24 cellular contexts compared by ENCODE assay signal in genomic region chr10:5509236-5509635, GRCh38. TPM values are rescaled to one million over a fixed set of nuclear protein-coding genes. Genes with fewer than 3 reads are reported as not detected.
"Had no signal": no experiment of that assay in that cellular context is flagged by ENCODE, and none has a peak within 500 bp of the region (broad histone marks: within the 10 kb centered on the region; RNA-seq: fewer than 3 reads in every experiment).

No MANE protein-coding gene starts in this region.

- DNase-seq: activated B cell treated with CpG ODN at 0.5 μM for 24 hours; activated CD4-positive, alpha-beta memory T cell treated with anti-CD3 and anti-CD28 coated beads, Interleukin-2, amount 10 ng/mL, durations not matched to agents 7 days and 5 days; activated CD4-positive, alpha-beta T cell treated with anti-CD3 and anti-CD28 coated beads for 48 hours; activated CD8-positive, alpha-beta memory T cell treated with anti-CD3 and anti-CD28 coated beads, Interleukin-2, amount 10 ng/mL, durations not matched to agents 7 days and 5 days; activated naive CD4-positive, alpha-beta T cell; activated naive CD8-positive, alpha-beta T cell treated with anti-CD3 and anti-CD28 coated beads for 36 hours; amniotic stem cell; dermis blood vessel endothelial cell; heart left ventricle; kidney glomerular epithelial cell; mesendoderm; right lobe of liver; small intestine; stimulated activated CD4-positive, alpha-beta T cell treated with anti-CD3 and anti-CD28 coated beads, Interleukin-15, amount 100 ng/mL, for 24 hours; stimulated activated CD4-positive, alpha-beta T cell treated with anti-CD3 and anti-CD28 coated beads, Interleukin-2, amount 100 ng/mL, for 48 hours; stomach; testis; upper lobe of left lung had no signal

- H3K4me3 Mint-ChIP-seq: activated B cell treated with CpG ODN at 0.5 μM for 24 hours; activated CD4-positive, alpha-beta memory T cell treated with anti-CD3 and anti-CD28 coated beads, Interleukin-2, amount 10 ng/mL, durations not matched to agents 7 days and 5 days; activated CD8-positive, alpha-beta memory T cell treated with anti-CD3 and anti-CD28 coated beads, Interleukin-2, amount 10 ng/mL, durations not matched to agents 7 days and 5 days; activated naive CD8-positive, alpha-beta T cell treated with anti-CD3 and anti-CD28 coated beads for 36 hours; activated T-helper 17 cell treated with anti-CD3 and anti-CD28 coated beads, Interleukin-2, amount 50 U/mL, for 72 hours; naive thymus-derived CD8-positive, alpha-beta T cell had no signal

- H3K27me3 Mint-ChIP-seq: activated naive CD8-positive, alpha-beta T cell treated with anti-CD3 and anti-CD28 coated beads for 36 hours had no signal

- H3K9me3 ChIP-seq: heart left ventricle, right lobe of liver, stomach, testis, upper lobe of left lung had no signal

- ATAC-seq: activated CD8-positive, alpha-beta memory T cell treated with anti-CD3 and anti-CD28 coated beads, Interleukin-2, amount 10 ng/mL, durations not matched to agents 7 days and 5 days; activated T-helper 17 cell treated with anti-CD3 and anti-CD28 coated beads, Interleukin-2, amount 50 U/mL, for 72 hours; heart left ventricle; naive thymus-derived CD8-positive, alpha-beta T cell; right lobe of liver had no signal

- H3K36me3 ChIP-seq: heart left ventricle, right lobe of liver, stomach, upper lobe of left lung had no signal

- H3K4me1 Mint-ChIP-seq: activated B cell treated with CpG ODN at 0.5 μM for 24 hours; activated T-helper 17 cell treated with anti-CD3 and anti-CD28 coated beads, Interleukin-2, amount 50 U/mL, for 72 hours had no signal

- H3K36me3 Mint-ChIP-seq: activated CD8-positive, alpha-beta memory T cell treated with anti-CD3 and anti-CD28 coated beads, Interleukin-2, amount 10 ng/mL, durations not matched to agents 7 days and 5 days; activated naive CD8-positive, alpha-beta T cell treated with anti-CD3 and anti-CD28 coated beads for 36 hours; naive thymus-derived CD8-positive, alpha-beta T cell had no signal

- H3K27ac ChIP-seq: epithelial cell of prostate, heart left ventricle, right lobe of liver, stomach, testis, upper lobe of left lung had no signal

- H3K9me3 Mint-ChIP-seq: activated B cell treated with CpG ODN at 0.5 μM for 24 hours; activated CD4-positive, alpha-beta memory T cell treated with anti-CD3 and anti-CD28 coated beads, Interleukin-2, amount 10 ng/mL, durations not matched to agents 7 days and 5 days; activated naive CD8-positive, alpha-beta T cell treated with anti-CD3 and anti-CD28 coated beads for 36 hours; activated T-helper 17 cell treated with anti-CD3 and anti-CD28 coated beads, Interleukin-2, amount 50 U/mL, for 72 hours; naive thymus-derived CD8-positive, alpha-beta T cell had no signal

- H3K27ac Mint-ChIP-seq: activated B cell treated with CpG ODN at 0.5 μM for 24 hours; activated CD4-positive, alpha-beta memory T cell treated with anti-CD3 and anti-CD28 coated beads, Interleukin-2, amount 10 ng/mL, durations not matched to agents 7 days and 5 days; activated CD8-positive, alpha-beta memory T cell treated with anti-CD3 and anti-CD28 coated beads, Interleukin-2, amount 10 ng/mL, durations not matched to agents 7 days and 5 days; activated naive CD8-positive, alpha-beta T cell treated with anti-CD3 and anti-CD28 coated beads for 36 hours; activated T-helper 17 cell treated with anti-CD3 and anti-CD28 coated beads, Interleukin-2, amount 50 U/mL, for 72 hours had no signal

- H3K4me3 ChIP-seq: heart left ventricle, right lobe of liver, stomach, testis, upper lobe of left lung had no signal

- H3K4me1 ChIP-seq: heart left ventricle, right lobe of liver had no signal

RNA-seq across cellular contexts. Expression of gene CALML5, which starts 9.9 kb away (rescaled TPM):
- total RNA-seq: activated B cell treated with CpG ODN at 0.5 μM for 24 hours; activated CD4-positive, alpha-beta memory T cell treated with anti-CD3 and anti-CD28 coated beads, Interleukin-2, amount 10 ng/mL, durations not matched to agents 7 days and 5 days; activated CD8-positive, alpha-beta memory T cell treated with anti-CD3 and anti-CD28 coated beads, Interleukin-2, amount 10 ng/mL, durations not matched to agents 7 days and 5 days; activated naive CD8-positive, alpha-beta T cell treated with anti-CD3 and anti-CD28 coated beads for 36 hours; activated T-helper 17 cell treated with anti-CD3 and anti-CD28 coated beads, Interleukin-2, amount 50 U/mL, for 72 hours; dermis blood vessel endothelial cell; frontal cortex; heart left ventricle; liver; naive thymus-derived CD8-positive, alpha-beta T cell; osteocyte; right lobe of liver; upper lobe of left lung had no signal

RNA-seq across cellular contexts. Expression of gene CALML3, which starts 15.5 kb away (rescaled TPM):
- total RNA-seq: activated B cell treated with CpG ODN at 0.5 μM for 24 hours; activated CD4-positive, alpha-beta memory T cell treated with anti-CD3 and anti-CD28 coated beads, Interleukin-2, amount 10 ng/mL, durations not matched to agents 7 days and 5 days; activated CD8-positive, alpha-beta memory T cell treated with anti-CD3 and anti-CD28 coated beads, Interleukin-2, amount 10 ng/mL, durations not matched to agents 7 days and 5 days; activated naive CD8-positive, alpha-beta T cell treated with anti-CD3 and anti-CD28 coated beads for 36 hours; activated T-helper 17 cell treated with anti-CD3 and anti-CD28 coated beads, Interleukin-2, amount 50 U/mL, for 72 hours; dermis blood vessel endothelial cell; heart left ventricle; liver; naive thymus-derived CD8-positive, alpha-beta T cell; osteocyte; stomach; upper lobe of left lung had no signal
